In genomic region chr7:143018931-143019330, GRCh38 we compare ENCODE assay signal across 26 cellular contexts. TPM values are rescaled to one million over a fixed set of nuclear protein-coding genes. Genes with fewer than 3 reads are reported as not detected.
DNase-seq lines count a peak whose midpoint lies in the region; ATAC-seq, FAIRE-seq and TF ChIP-seq lines count a peak whose summit lies in the region.
"Had no signal": no experiment of that assay in that cellular context is flagged by ENCODE, and none has a peak within 500 bp of the region (broad histone marks: within the 10 kb centered on the region; RNA-seq: fewer than 3 reads in every experiment).

No MANE protein-coding gene starts in this region.

- H3K27me3 Mint-ChIP-seq in activated B cell treated with CpG ODN at 0.5 μM for 24 hours: no peaks in the 10 kb centered on the region

- H2AFZ ChIP-seq in Karpas-422 (ENCODE audit: low read length) (0 out of 2 replicates have a peak overlapping the region, but pooled peaks have one; percentile 18), HepG2 (ENCODE audit: low read length) (no peak overlapping the region)

- H3K9me3 Mint-ChIP-seq in activated B cell treated with CpG ODN at 0.5 μM for 24 hours: peaks cover 9% of the 10 kb centered on the region

- H3K9me2 ChIP-seq in Karpas-422 (replicated peaks; ENCODE audit: insufficient read depth, low read length): no peaks in the 10 kb centered on the region

- TF ChIP-seq CTCF in activated B cell treated with CpG ODN at 0.5 μM for 24 hours (IDR thresholded peaks at IDR 0.05) (no peak), fibroblast of pulmonary artery (IDR thresholded peaks at IDR 0.05; ENCODE audit: low read length, missing control alignments) (no peak), HepG2 (CRISPR knock-in tag; IDR thresholded peaks at IDR 0.05) (no peak)

- no peak for TF ChIP-seq RAD21 in HepG2 (CRISPR knock-in tag; IDR thresholded peaks at IDR 0.05)

- POLR2A ChIA-PET in activated B cell treated with CpG ODN at 0.5 μM for 24 hours (lab: Charles Lee) (interaction anchor here (1.3 kb wide), 1 partner anchor 13 kb away, joined by 4 read pairs; no protein-coding TSS in a partner anchor), HepG2 (lab: Yijun Ruan, JAX) (no interaction called here)

- in situ Hi-C loops in HepG2 (cut with HindIII; ENCODE audit: extremely low pct_ligation_motif_present, low pct_unique_long_range_greater_than_20kb): no loop called here

- peaks cover 57% of the 10 kb centered on the region for H3K4me1 Mint-ChIP-seq in activated B cell treated with CpG ODN at 0.5 μM for 24 hours
- H3K4me1 Mint-ChIP-seq: CD4-positive, CD25-positive, alpha-beta regulatory T cell had no signal

- H3K4me2 ChIP-seq in Karpas-422 (ENCODE audit: low read depth, low read length, poor library complexity, severe bottlenecking): no peak overlapping the region
- no peak overlapping the region for H3K4me2 ChIP-seq in HepG2 (ENCODE audit: low read depth, low read length)

- peaks cover 8% of the 10 kb centered on the region for H3K36me3 Mint-ChIP-seq in activated B cell treated with CpG ODN at 0.5 μM for 24 hours (ENCODE audit: low read depth)
- H3K36me3 Mint-ChIP-seq: CD4-positive, CD25-positive, alpha-beta regulatory T cell had no signal

- no peaks in the 10 kb centered on the region for H4K20me1 ChIP-seq in Karpas-422 (ENCODE audit: insufficient read depth, low read depth, low read length)
- no peaks in the 10 kb centered on the region for H4K20me1 ChIP-seq in HepG2 (ENCODE audit: insufficient read depth, low read length)

- H3K27ac ChIP-seq in Karpas-422 (ENCODE audit: low read length) (peak overlapping the region; percentile 99), HepG2 (ENCODE audit: extremely low read length, insufficient read depth, low read length) (no peak overlapping the region)
- H3K27ac ChIP-seq: HL-60 had no signal

- ATAC-seq in activated B cell treated with CpG ODN at 0.5 μM for 24 hours (ENCODE audit: low read depth) (no peak), HepG2 (no peak), HG03095 (IDR thresholded peaks at IDR 0.05; ENCODE audit: unreplicated experiment) (no peak)
- ATAC-seq: PC-3 had no signal

- no peak for TF ChIP-seq POLR2A in HepG2 (IDR thresholded peaks at IDR 0.05; ENCODE audit: insufficient read depth in 1 of 2, low read depth in 2 of 2, low read length in 2 of 2)

- no peak overlapping the region; the same call in 1 of the 2 replicates for H3K4me3 ChIP-seq in Karpas-422 (ENCODE audit: low read length)
- H3K4me3 ChIP-seq in fibroblast of pulmonary artery (replicated peaks; ENCODE audit: low read depth, low read length): no peak overlapping the region
- H3K4me3 ChIP-seq in HepG2 (replicated peaks in 1 of 3; ENCODE audit: insufficient read depth in 1 of 3, low read depth in 2 of 3, low read length in 3 of 3): no peak overlapping the region
- H3K4me3 ChIP-seq: HAP-1 had no signal

- H3K36me3 ChIP-seq in Karpas-422 (ENCODE audit: insufficient read depth, low read length) (peaks cover 9% of the 10 kb centered on the region; the same call in 1 of the 2 replicates), HepG2 (replicated peaks in 1 of 2; ENCODE audit: control insufficient read depth in 1 of 2, insufficient read depth in 2 of 2, low read length in 2 of 2) (no peaks in the 10 kb centered on the region)
- H3K36me3 ChIP-seq: HAP-1 had no signal

- H3K9me3 ChIP-seq in Karpas-422 (ENCODE audit: low read length) (peaks cover 10% of the 10 kb centered on the region), HepG2 (ENCODE audit: low read length) (no peaks in the 10 kb centered on the region)
- H3K9me3 ChIP-seq: HAP-1 had no signal

- DNase-seq in Karpas-422 (peak; percentile 58), activated B cell treated with CpG ODN at 0.5 μM for 24 hours (no peak), fibroblast of pulmonary artery (ENCODE audit: low read depth) (peak; percentile 72), HepG2 (ENCODE audit: low spot score) (no peak), kidney glomerular epithelial cell (lab: John Stamatoyannopoulos, UW) (no peak), OCI-M1 (lab: John Stamatoyannopoulos, UW) (no peak)
- DNase-seq: CD4-positive, CD25-positive, alpha-beta regulatory T cell; COR-L47; DMS79 treated with DMSO at 0.1 percent for 48 hours; KG1; NCI-H1092; NCI-H1436; NCI-H187 treated with DMSO at 0.1 percent for 48 hours; NCI-H2107; NCI-H446 treated with DMSO at 0.1 percent for 48 hours; NCI-H526 treated with DMSO at 0.1 percent for 48 hours; PC-3; Right ventricle myocardium superior had no signal

- peak overlapping the region; percentile 16 for H3K27ac Mint-ChIP-seq in activated B cell treated with CpG ODN at 0.5 μM for 24 hours
- H3K27ac Mint-ChIP-seq: CD4-positive, CD25-positive, alpha-beta regulatory T cell had no signal

- H3K9ac ChIP-seq in Karpas-422 (ENCODE audit: low read length) (no peak overlapping the region), HepG2 (ENCODE audit: insufficient read depth, low read depth, low read length) (no peak overlapping the region)

- no TSS peak for BruUV-seq in HepG2 (replicated peaks; lab: Mats Ljungman, UMichigan)

- intact Hi-C loops in activated B cell treated with CpG ODN at 0.5 μM for 24 hours (cut with micrococcal nuclease) (loop anchor here (10.0 kb wide), 1 partner anchor 366 kb away; the partner anchor contains the start of gene ZYX), HepG2 (cut with micrococcal nuclease; ENCODE audit: unreplicated experiment) (no loop called here)

- CTCF ChIA-PET in activated B cell treated with CpG ODN at 0.5 μM for 24 hours (lab: Charles Lee) (interaction anchor here (4.6 kb wide), 1 partner anchor 16 kb away, joined by 15 read pairs; no protein-coding TSS in a partner anchor), HepG2 (lab: Yijun Ruan, JAX; ENCODE audit: low intra/inter-chr PET ratio, low total read pairs) (no interaction called here)

- no peak for FAIRE-seq in HepG2 (lab: Jason Lieb, UNC)

- H3K27me3 ChIP-seq in Karpas-422 (ENCODE audit: low read length) (no peaks in the 10 kb centered on the region), HepG2 (ENCODE audit: control insufficient read depth in 1 of 2, insufficient read depth in 2 of 2, low read length in 2 of 2) (no peaks in the 10 kb centered on the region)

- H3K4me1 ChIP-seq in Karpas-422 (ENCODE audit: low read length) (peaks cover 67% of the 10 kb centered on the region), HepG2 (ENCODE audit: insufficient read depth, low read length) (no peaks in the 10 kb centered on the region)
- H3K4me1 ChIP-seq: HAP-1 had no signal

- H3K79me2 ChIP-seq in Karpas-422 (ENCODE audit: low read length): no peaks in the 10 kb centered on the region
- no peaks in the 10 kb centered on the region for H3K79me2 ChIP-seq in HepG2 (ENCODE audit: insufficient read depth, low read length)

- TF ChIP-seq EP300 in HepG2 (IDR thresholded peaks at IDR 0.05; ENCODE audit: low read depth in 2 of 2, low read length in 2 of 2) (no peak), HepG2 (CRISPR knock-in tag; IDR thresholded peaks at IDR 0.05; ENCODE audit: borderline replicate concordance) (no peak)

- H3K4me3 Mint-ChIP-seq in activated B cell treated with CpG ODN at 0.5 μM for 24 hours: peak overlapping the region; percentile 30
- H3K4me3 Mint-ChIP-seq: CD4-positive, CD25-positive, alpha-beta regulatory T cell had no signal

RNA-seq across cellular contexts. Expression of gene OR9A2, which starts 8.0 kb away (rescaled TPM):
- not detected in 2 replicates for total RNA-seq in Karpas-422 (2014; rRNA removed; shearing (Covaris generic); ENCODE audit: low replicate concordance)
- total RNA-seq in activated B cell treated with CpG ODN at 0.5 μM for 24 hours (0.31 and 0.56 TPM in 2 replicates), HepG2 (2016; rRNA removed; fragmentation: Illumina TruSeq; extraction: Trizol) (not detected in 2 replicates)
- total RNA-seq in HepG2 (2016; cell fraction: cytosol; rRNA removed; fragmentation: Illumina TruSeq; extraction: Trizol; ENCODE audit: low read depth): not detected in 2 replicates
- total RNA-seq in HepG2 (2016; cell fraction: insoluble cytoplasmic fraction; rRNA removed; fragmentation: Illumina TruSeq; extraction: Trizol): not detected in 2 replicates
- total RNA-seq in HepG2 (2016; cell fraction: membrane; rRNA removed; fragmentation: Illumina TruSeq; extraction: Trizol): not detected in 2 replicates
- not detected in 2 replicates for total RNA-seq in HepG2 (2016; cell fraction: nucleus; rRNA removed; fragmentation: Illumina TruSeq; extraction: Trizol)
- polyA plus RNA-seq in HepG2 (2011; rRNA removed): not detected in 2 replicates
- polyA plus RNA-seq in HepG2 (2011; cell fraction: cytosol; rRNA removed): not detected in 2 replicates
- polyA plus RNA-seq in HepG2 (2011; cell fraction: nucleus; rRNA removed): not detected in 2 replicates
- polyA plus RNA-seq in HepG2 (2012): not detected in 2 replicates
- polyA plus RNA-seq in HepG2 (2016; cell fraction: cytosol; fragmentation: Illumina TruSeq; extraction: Trizol; ENCODE audit: low read depth): not detected in 2 replicates
- polyA plus RNA-seq in HepG2 (2016; cell fraction: insoluble cytoplasmic fraction; fragmentation: Illumina TruSeq; extraction: Trizol; ENCODE audit: low read depth): not detected in 2 replicates
- polyA plus RNA-seq in HepG2 (2016; cell fraction: membrane; fragmentation: Illumina TruSeq; extraction: Trizol; ENCODE audit: low read depth): not detected in 2 replicates
- not detected in 2 replicates for polyA plus RNA-seq in HepG2 (2016; cell fraction: nucleus; fragmentation: Illumina TruSeq; extraction: Trizol; ENCODE audit: insufficient read depth, low read depth)
- polyA minus RNA-seq in HepG2 (2011; rRNA and poly(A)+ RNA removed; ENCODE audit: low replicate concordance): 0.14 and 1.6 TPM in 2 replicates
- not detected in 2 replicates for polyA minus RNA-seq in HepG2 (2011; cell fraction: cytosol; rRNA and poly(A)+ RNA removed)
- polyA minus RNA-seq in HepG2 (2011; cell fraction: nucleus; rRNA and poly(A)+ RNA removed): 1.1 and 2.2 TPM in 2 replicates
- total RNA-seq: CD4-positive, CD25-positive, alpha-beta regulatory T cell; G401; HT-29; M059J; PC-3; RPMI7951 had no signal
- polyA plus RNA-seq: BJ; CD4-positive, CD25-positive, alpha-beta regulatory T cell had no signal

RNA-seq across cellular contexts. Expression of gene OR6V1, which starts 33.2 kb away (rescaled TPM):
- total RNA-seq in Karpas-422 (2014; rRNA removed; shearing (Covaris generic); ENCODE audit: low replicate concordance): not detected in 2 replicates
- total RNA-seq in activated B cell treated with CpG ODN at 0.5 μM for 24 hours (not detected in 2 replicates), HepG2 (2016; rRNA removed; fragmentation: Illumina TruSeq; extraction: Trizol) (not detected in 2 replicates)
- not detected in 2 replicates for total RNA-seq in HepG2 (2016; cell fraction: cytosol; rRNA removed; fragmentation: Illumina TruSeq; extraction: Trizol; ENCODE audit: low read depth)
- not detected in 2 replicates for total RNA-seq in HepG2 (2016; cell fraction: insoluble cytoplasmic fraction; rRNA removed; fragmentation: Illumina TruSeq; extraction: Trizol)
- not detected in 2 replicates for total RNA-seq in HepG2 (2016; cell fraction: membrane; rRNA removed; fragmentation: Illumina TruSeq; extraction: Trizol)
- total RNA-seq in HepG2 (2016; cell fraction: nucleus; rRNA removed; fragmentation: Illumina TruSeq; extraction: Trizol): not detected in 2 replicates
- not detected in 2 replicates for polyA plus RNA-seq in HepG2 (2011; rRNA removed)
- polyA plus RNA-seq in HepG2 (2011; cell fraction: cytosol; rRNA removed): not detected in 2 replicates
- polyA plus RNA-seq in HepG2 (2011; cell fraction: nucleus; rRNA removed): not detected in 2 replicates
- polyA plus RNA-seq in HepG2 (2012): not detected in 2 replicates
- not detected in 2 replicates for polyA plus RNA-seq in HepG2 (2016; cell fraction: cytosol; fragmentation: Illumina TruSeq; extraction: Trizol; ENCODE audit: low read depth)
- polyA plus RNA-seq in HepG2 (2016; cell fraction: insoluble cytoplasmic fraction; fragmentation: Illumina TruSeq; extraction: Trizol; ENCODE audit: low read depth): not detected in 2 replicates
- polyA plus RNA-seq in HepG2 (2016; cell fraction: membrane; fragmentation: Illumina TruSeq; extraction: Trizol; ENCODE audit: low read depth): not detected in 2 replicates
- not detected in 2 replicates for polyA plus RNA-seq in HepG2 (2016; cell fraction: nucleus; fragmentation: Illumina TruSeq; extraction: Trizol; ENCODE audit: insufficient read depth, low read depth)
- polyA minus RNA-seq in HepG2 (2011; rRNA and poly(A)+ RNA removed; ENCODE audit: low replicate concordance): not detected in 2 replicates
- polyA minus RNA-seq in HepG2 (2011; cell fraction: cytosol; rRNA and poly(A)+ RNA removed): not detected in 2 replicates
- polyA minus RNA-seq in HepG2 (2011; cell fraction: nucleus; rRNA and poly(A)+ RNA removed): not detected in 2 replicates
- total RNA-seq: CD4-positive, CD25-positive, alpha-beta regulatory T cell; G401; HT-29; M059J; PC-3; Right ventricle myocardium superior; RPMI7951 had no signal
- polyA plus RNA-seq: BJ; CD4-positive, CD25-positive, alpha-beta regulatory T cell had no signal

RNA-seq across cellular contexts. Expression of gene KEL, which starts 56.8 kb away (rescaled TPM):
- 0.36 TPM in 1 of 2 replicates, not detected in the other for total RNA-seq in Karpas-422 (2014; rRNA removed; shearing (Covaris generic); ENCODE audit: low replicate concordance)
- 0.37 and 1.2 TPM in 2 replicates for total RNA-seq in activated B cell treated with CpG ODN at 0.5 μM for 24 hours
- not detected in 2 replicates for total RNA-seq in HepG2 (2016; rRNA removed; fragmentation: Illumina TruSeq; extraction: Trizol)
- not detected in 2 replicates for total RNA-seq in HepG2 (2016; cell fraction: cytosol; rRNA removed; fragmentation: Illumina TruSeq; extraction: Trizol; ENCODE audit: low read depth)
- total RNA-seq in HepG2 (2016; cell fraction: insoluble cytoplasmic fraction; rRNA removed; fragmentation: Illumina TruSeq; extraction: Trizol): 0.24 TPM in 1 of 2 replicates, not detected in the other
- not detected in 2 replicates for total RNA-seq in HepG2 (2016; cell fraction: membrane; rRNA removed; fragmentation: Illumina TruSeq; extraction: Trizol)
- not detected in 2 replicates for total RNA-seq in HepG2 (2016; cell fraction: nucleus; rRNA removed; fragmentation: Illumina TruSeq; extraction: Trizol)
- polyA plus RNA-seq in HepG2 (2011; rRNA removed): 0.03 and 0.09 TPM in 2 replicates
- 0.03 and 0.04 TPM in 2 replicates for polyA plus RNA-seq in HepG2 (2011; cell fraction: cytosol; rRNA removed)
- polyA plus RNA-seq in HepG2 (2011; cell fraction: nucleus; rRNA removed): 0.47 and 0.51 TPM in 2 replicates
- 0.11 and 0.70 TPM in 2 replicates for polyA plus RNA-seq in HepG2 (2012)
- polyA plus RNA-seq in HepG2 (2016; cell fraction: cytosol; fragmentation: Illumina TruSeq; extraction: Trizol; ENCODE audit: low read depth): not detected in 2 replicates
- 0.45 TPM in 1 of 2 replicates, not detected in the other for polyA plus RNA-seq in HepG2 (2016; cell fraction: insoluble cytoplasmic fraction; fragmentation: Illumina TruSeq; extraction: Trizol; ENCODE audit: low read depth)
- polyA plus RNA-seq in HepG2 (2016; cell fraction: membrane; fragmentation: Illumina TruSeq; extraction: Trizol; ENCODE audit: low read depth): not detected in 2 replicates
- polyA plus RNA-seq in HepG2 (2016; cell fraction: nucleus; fragmentation: Illumina TruSeq; extraction: Trizol; ENCODE audit: insufficient read depth, low read depth): not detected in 2 replicates
- polyA minus RNA-seq in HepG2 (2011; rRNA and poly(A)+ RNA removed; ENCODE audit: low replicate concordance): 0.08 and 1.7 TPM in 2 replicates
- not detected in 2 replicates for polyA minus RNA-seq in HepG2 (2011; cell fraction: cytosol; rRNA and poly(A)+ RNA removed)
- polyA minus RNA-seq in HepG2 (2011; cell fraction: nucleus; rRNA and poly(A)+ RNA removed): 0.75 and 0.77 TPM in 2 replicates
- total RNA-seq: G401, M059J, RPMI7951 had no signal
- polyA plus RNA-seq: CD4-positive, CD25-positive, alpha-beta regulatory T cell had no signal

Comparison
In these comparisons a context has a peak if more than half of its experiments do, and no peak if none do; other contexts are left out.
1. DNase-seq: peak in Karpas-422 (single experiment) and fibroblast of pulmonary artery (single experiment); none in activated B cell treated with CpG ODN at 0.5 μM for 24 hours (single experiment), HepG2 (single experiment), kidney glomerular epithelial cell (single experiment) and OCI-M1 (single experiment).